6 cellular contexts compared by ENCODE assay signal in the genomic region with DNA sequence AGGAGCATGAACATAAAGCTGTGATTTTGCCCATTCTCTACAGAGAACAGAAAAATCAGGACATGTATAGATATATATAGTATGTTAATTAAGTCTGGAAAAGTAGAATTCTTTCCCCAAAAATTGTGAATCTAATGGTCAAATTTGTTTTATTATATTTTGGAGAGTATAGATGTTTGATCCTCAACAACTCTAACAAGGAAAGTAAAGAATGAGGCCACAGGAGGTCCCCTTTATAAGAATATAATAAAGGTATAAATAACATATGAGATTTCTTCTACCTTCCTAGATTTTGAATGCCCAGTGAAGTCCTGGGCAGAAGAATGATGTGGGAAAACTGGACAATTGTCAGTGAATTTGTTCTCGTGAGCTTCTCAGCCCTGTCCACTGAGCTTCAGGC. TPM values are rescaled to one million over a fixed set of nuclear protein-coding genes. Genes with fewer than 3 reads are reported as not detected.
"Had no signal": no experiment of that assay in that cellular context is flagged by ENCODE, and none has a peak within 500 bp of the region (broad histone marks: within the 10 kb centered on the region; RNA-seq: fewer than 3 reads in every experiment).

A gene with protein sequence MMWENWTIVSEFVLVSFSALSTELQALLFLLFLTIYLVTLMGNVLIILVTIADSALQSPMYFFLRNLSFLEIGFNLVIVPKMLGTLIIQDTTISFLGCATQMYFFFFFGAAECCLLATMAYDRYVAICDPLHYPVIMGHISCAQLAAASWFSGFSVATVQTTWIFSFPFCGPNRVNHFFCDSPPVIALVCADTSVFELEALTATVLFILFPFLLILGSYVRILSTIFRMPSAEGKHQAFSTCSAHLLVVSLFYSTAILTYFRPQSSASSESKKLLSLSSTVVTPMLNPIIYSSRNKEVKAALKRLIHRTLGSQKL (plus strand): TSS at position 301 of the 400 bp plus-strand sequence. CDS start 23 bp downstream, at position 324.

- H3K4me1 Mint-ChIP-seq: GM23338, H9, IgD-negative memory B cell had no signal

- H3K27me3 Mint-ChIP-seq: IgD-negative memory B cell had no signal

- H3K9me3 Mint-ChIP-seq: IgD-negative memory B cell had no signal

- H2AFZ ChIP-seq: GM23338 had no signal

- H3K36me3 Mint-ChIP-seq: IgD-negative memory B cell had no signal

- H3K27ac Mint-ChIP-seq: GM23338, H9 had no signal

- H3K4me2 ChIP-seq: GM23338 had no signal

- H3K4me3 ChIP-seq: GM23338 had no signal

- DNase-seq: H9, HCEC 1CT, KBM-7 had no signal

- H3K4me3 Mint-ChIP-seq: GM23338, H9, IgD-negative memory B cell had no signal

RNA-seq across cellular contexts. Expression of the gene that starts here (rescaled TPM):
- polyA plus RNA-seq: H1, IgD-negative memory B cell had no signal
